In genomic region chr19:46481187-46481586, GRCh38 we compare ENCODE assay signal across 1 cellular context.
TF ChIP-seq lines count a peak whose summit lies in the region.

No MANE protein-coding gene starts in this region.

TF ChIP-seq in SK-N-SH treated with all-trans-retinoic acid at 6 μM for 48 hours, 23 proteins besides CTCF, POLR2A, EP300 and RAD21 (continued from another document):
- no peak for TF ChIP-seq PATZ1 (CRISPR knock-in tag; IDR thresholded peaks at IDR 0.05; ENCODE audit: borderline replicate concordance)
- no peak for TF ChIP-seq SNAI2 (CRISPR knock-in tag; IDR thresholded peaks at IDR 0.05)
- no peak for TF ChIP-seq ZNF70 (CRISPR knock-in tag; IDR thresholded peaks at IDR 0.05)
